11 cellular contexts compared by ENCODE assay signal in the genomic region with DNA sequence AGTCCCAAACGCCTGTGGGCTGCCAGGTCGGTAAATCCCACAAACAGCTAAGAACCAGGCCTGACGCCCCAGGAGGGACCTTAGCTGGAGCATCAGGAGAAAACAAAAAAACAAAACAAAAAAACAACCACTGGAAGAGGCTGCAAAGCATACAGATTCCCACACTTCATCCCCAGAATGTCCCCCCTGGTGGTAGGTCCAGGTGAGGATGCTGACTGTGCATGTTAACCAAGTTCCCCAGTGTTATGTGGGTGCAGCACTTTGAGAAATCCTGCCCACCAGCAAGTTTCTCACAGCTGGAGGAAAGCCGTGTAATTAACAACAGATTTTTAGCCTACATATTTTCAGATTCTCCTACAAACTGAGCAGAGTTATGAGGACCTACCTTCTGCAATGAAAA. TPM values are rescaled to one million over a fixed set of nuclear protein-coding genes. Genes with fewer than 3 reads are reported as not detected.
DNase-seq lines count a peak whose midpoint lies in the region; ATAC-seq and TF ChIP-seq lines count a peak whose summit lies in the region.
"Had no signal": no experiment of that assay in that cellular context is flagged by ENCODE, and none has a peak within 500 bp of the region (broad histone marks: within the 10 kb centered on the region; RNA-seq: fewer than 3 reads in every experiment).

No MANE protein-coding gene starts in this region.

- H3K4me3 ChIP-seq in HFF-Myc (replicated peaks; ENCODE audit: low read depth, low read length) (no peak overlapping the region), astrocyte of the spinal cord (ENCODE audit: low read depth, low read length) (no peak overlapping the region)
- H3K4me3 ChIP-seq: SJSA1 had no signal

- H3K27me3 Mint-ChIP-seq in activated CD4-positive, alpha-beta T cell treated with anti-CD3 and anti-CD28 coated beads, Interleukin-2, amount 10 ng/mL, durations not matched to agents 7 days and 5 days, result no peaks in the 10 kb centered on the region
- H3K27me3 Mint-ChIP-seq in activated CD4-positive, alpha-beta T cell treated with anti-CD3 and anti-CD28 coated beads for 36 hours, result no peaks in the 10 kb centered on the region
- peaks cover 11% of the 10 kb centered on the region for H3K27me3 Mint-ChIP-seq in nephron progenitor cell (ENCODE audit: low read depth, poor library complexity)
- H3K27me3 Mint-ChIP-seq: activated CD4-positive, alpha-beta memory T cell treated with anti-CD3 and anti-CD28 coated beads for 36 hours had no signal

- no peak for ATAC-seq in activated CD4-positive, alpha-beta T cell treated with anti-CD3 and anti-CD28 coated beads for 36 hours
- ATAC-seq in GM21381 (IDR thresholded peaks at IDR 0.05; ENCODE audit: unreplicated experiment), result no peak

- no peaks in the 10 kb centered on the region for H3K9me3 Mint-ChIP-seq in activated CD4-positive, alpha-beta T cell treated with anti-CD3 and anti-CD28 coated beads, Interleukin-2, amount 10 ng/mL, durations not matched to agents 7 days and 5 days
- H3K9me3 Mint-ChIP-seq in activated CD4-positive, alpha-beta T cell treated with anti-CD3 and anti-CD28 coated beads for 36 hours (ENCODE audit: low read depth), result no peaks in the 10 kb centered on the region
- no peaks in the 10 kb centered on the region for H3K9me3 Mint-ChIP-seq in nephron progenitor cell
- H3K9me3 Mint-ChIP-seq: activated CD4-positive, alpha-beta memory T cell treated with anti-CD3 and anti-CD28 coated beads for 36 hours had no signal

- POLR2A ChIA-PET in activated CD4-positive, alpha-beta T cell treated with anti-CD3 and anti-CD28 coated beads, Interleukin-2, amount 10 ng/mL, durations not matched to agents 7 days and 5 days (lab: Charles Lee), result no interaction called here
- POLR2A ChIA-PET in activated CD4-positive, alpha-beta T cell treated with anti-CD3 and anti-CD28 coated beads for 36 hours (lab: Charles Lee), result no interaction called here

- no peak overlapping the region for H3K27ac Mint-ChIP-seq in activated CD4-positive, alpha-beta T cell treated with anti-CD3 and anti-CD28 coated beads, Interleukin-2, amount 10 ng/mL, durations not matched to agents 7 days and 5 days
- H3K27ac Mint-ChIP-seq in activated CD4-positive, alpha-beta T cell treated with anti-CD3 and anti-CD28 coated beads for 36 hours, result no peak overlapping the region
- H3K27ac Mint-ChIP-seq in nephron progenitor cell, result no peak overlapping the region
- H3K27ac Mint-ChIP-seq: activated CD4-positive, alpha-beta memory T cell treated with anti-CD3 and anti-CD28 coated beads for 36 hours had no signal

- peaks cover 15% of the 10 kb centered on the region for H3K36me3 Mint-ChIP-seq in activated CD4-positive, alpha-beta T cell treated with anti-CD3 and anti-CD28 coated beads, Interleukin-2, amount 10 ng/mL, durations not matched to agents 7 days and 5 days (ENCODE audit: low read depth)
- H3K36me3 Mint-ChIP-seq in activated CD4-positive, alpha-beta T cell treated with anti-CD3 and anti-CD28 coated beads for 36 hours (ENCODE audit: low read depth), result peaks cover 3% of the 10 kb centered on the region
- H3K36me3 Mint-ChIP-seq in nephron progenitor cell (ENCODE audit: low read depth), result peaks cover 5% of the 10 kb centered on the region
- H3K36me3 Mint-ChIP-seq: activated CD4-positive, alpha-beta memory T cell treated with anti-CD3 and anti-CD28 coated beads for 36 hours had no signal

- intact Hi-C loops in activated CD4-positive, alpha-beta T cell treated with anti-CD3 and anti-CD28 coated beads for 36 hours (cut with DNase I, micrococcal nuclease), result no loop called here

- in situ Hi-C loops in astrocyte of the spinal cord (cut with HindIII; ENCODE audit: low sequenced_read_pairs), result no loop called here

- TF ChIP-seq CTCF in HFF-Myc (IDR thresholded peaks at IDR 0.05; ENCODE audit: low read depth, low read length, missing control alignments) (peak; percentile 41), astrocyte of the spinal cord (IDR thresholded peaks at IDR 0.05; ENCODE audit: low read depth, low read length) (peak; percentile 23), nephron progenitor cell (IDR thresholded peaks at IDR 0.05) (peak; percentile 6)

- CTCF ChIA-PET in activated CD4-positive, alpha-beta T cell treated with anti-CD3 and anti-CD28 coated beads, Interleukin-2, amount 10 ng/mL, durations not matched to agents 7 days and 5 days (lab: Charles Lee), result interaction anchor here (0.8 to 1.9 kb wide), 4 partner anchors 12 to 163 kb away, joined by 3 to 12 read pairs (median 3); partner anchors contain the start of gene ST3GAL5
- CTCF ChIA-PET in activated CD4-positive, alpha-beta T cell treated with anti-CD3 and anti-CD28 coated beads for 36 hours (lab: Charles Lee), result interaction anchor here (0.5 to 1.2 kb wide), 6 partner anchors 10 to 207 kb away, joined by 3 to 5 read pairs (median 4); no protein-coding TSS in a partner anchor

- DNase-seq in activated CD4-positive, alpha-beta T cell treated with anti-CD3 and anti-CD28 coated beads, Interleukin-2, amount 10 ng/mL, durations not matched to agents 7 days and 5 days, result peak; percentile 15
- DNase-seq in activated CD4-positive, alpha-beta T cell treated with anti-CD3 and anti-CD28 coated beads for 36 hours, result no peak
- DNase-seq in HFF-Myc (ENCODE audit: extremely low read depth, low read depth) (no peak), astrocyte of the spinal cord (ENCODE audit: low read depth, low spot score) (no peak), nephron progenitor cell (no peak), hepatic stellate cell (ENCODE audit: low spot score) (no peak), NCI-H748 treated with DMSO at 0.1 percent for 48 hours (lab: John Stamatoyannopoulos, UW) (no peak)
- DNase-seq: ACHN; activated CD4-positive, alpha-beta memory T cell treated with anti-CD3 and anti-CD28 coated beads for 36 hours had no signal

- H3K4me1 Mint-ChIP-seq in activated CD4-positive, alpha-beta T cell treated with anti-CD3 and anti-CD28 coated beads, Interleukin-2, amount 10 ng/mL, durations not matched to agents 7 days and 5 days, result peaks cover 21% of the 10 kb centered on the region
- H3K4me1 Mint-ChIP-seq in activated CD4-positive, alpha-beta T cell treated with anti-CD3 and anti-CD28 coated beads for 36 hours, result peaks cover 26% of the 10 kb centered on the region
- peaks cover 45% of the 10 kb centered on the region for H3K4me1 Mint-ChIP-seq in nephron progenitor cell

- no peak overlapping the region for H3K4me3 Mint-ChIP-seq in activated CD4-positive, alpha-beta T cell treated with anti-CD3 and anti-CD28 coated beads, Interleukin-2, amount 10 ng/mL, durations not matched to agents 7 days and 5 days
- no peak overlapping the region for H3K4me3 Mint-ChIP-seq in activated CD4-positive, alpha-beta T cell treated with anti-CD3 and anti-CD28 coated beads for 36 hours
- H3K4me3 Mint-ChIP-seq in nephron progenitor cell, result no peak overlapping the region
- H3K4me3 Mint-ChIP-seq: activated CD4-positive, alpha-beta memory T cell treated with anti-CD3 and anti-CD28 coated beads for 36 hours had no signal

RNA-seq across cellular contexts. Expression of gene ST3GAL5, which starts 15.1 kb away (rescaled TPM):
- 10 to 100 TPM; 36.3 to 36.8 TPM for total RNA-seq in activated CD4-positive, alpha-beta T cell treated with anti-CD3 and anti-CD28 coated beads, Interleukin-2, amount 10 ng/mL, durations not matched to agents 7 days and 5 days
- total RNA-seq in activated CD4-positive, alpha-beta T cell treated with anti-CD3 and anti-CD28 coated beads for 36 hours, result 1 to 10 TPM; 6.2 to 7.3 TPM

Comparison
In these comparisons a context has a peak if more than half of its experiments do, and no peak if none do; other contexts are left out.
1. RNA of gene ST3GAL5, which starts 15.1 kb away (total RNA-seq): 36.3 to 36.8 TPM in activated CD4-positive, alpha-beta T cell treated with anti-CD3 and anti-CD28 coated beads, Interleukin-2, amount 10 ng/mL, durations not matched to agents 7 days and 5 days; 6.2 to 7.3 TPM in activated CD4-positive, alpha-beta T cell treated with anti-CD3 and anti-CD28 coated beads for 36 hours; every median in the first group is over 4 times any median in the second.
2. Peak in every context shown above with its lines, with median percentiles within 50 percentile points of each other: CTCF ChIP-seq.